ENCODE assay signal across 17 cellular contexts in the genomic region with DNA sequence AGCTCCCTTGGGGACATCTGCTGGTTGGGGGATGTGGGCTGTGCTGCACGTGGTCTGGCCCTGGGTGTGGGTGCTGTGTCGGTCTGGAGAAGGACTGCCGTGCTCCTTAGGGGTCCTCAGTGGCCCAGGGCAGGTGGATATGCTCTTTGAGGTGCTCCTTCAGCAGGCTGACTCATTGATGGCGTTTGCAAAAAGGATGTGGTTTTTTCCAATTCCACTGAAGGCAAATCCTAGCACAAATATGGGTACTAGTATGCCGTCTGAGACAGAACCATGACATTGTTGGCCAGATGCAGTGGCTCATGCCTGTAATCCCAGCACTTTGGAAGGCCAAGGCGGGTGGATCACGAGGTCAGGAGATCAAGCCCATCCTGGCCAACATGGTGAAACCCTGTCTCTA. TPM values are rescaled to one million over a fixed set of nuclear protein-coding genes. Genes with fewer than 3 reads are reported as not detected.
DNase-seq lines count a peak whose midpoint lies in the region; ATAC-seq, FAIRE-seq and TF ChIP-seq lines count a peak whose summit lies in the region.
"Had no signal": no experiment of that assay in that cellular context is flagged by ENCODE, and none has a peak within 500 bp of the region (broad histone marks: within the 10 kb centered on the region; RNA-seq: fewer than 3 reads in every experiment).

No MANE protein-coding gene starts in this region.

- no peak for FAIRE-seq in astrocyte (lab: Jason Lieb, UNC)

- WGBS in aorta, 2 donors, result 90 to 92% methylated on average over 7 of the region's 7 CpGs

- peaks cover 3% of the 10 kb centered on the region for H3K36me3 ChIP-seq in astrocyte (ENCODE audit: insufficient read depth, low read length)
- H3K36me3 ChIP-seq in aorta (ENCODE audit: control insufficient read depth in 1 of 2, insufficient read depth in 2 of 2, low read length in 1 of 2), result peaks cover 0 to 4% of the 10 kb centered on the region in 2 donors

- no peak for ATAC-seq in activated naive CD4-positive, alpha-beta T cell treated with anti-CD3 and anti-CD28 coated beads, Interleukin-2, amount 50 U/mL, for 72 hours
- ATAC-seq in aorta (ENCODE audit: low FRiP score) (no peak), GM21786 (IDR thresholded peaks at IDR 0.05; ENCODE audit: unreplicated experiment) (no peak)
- ATAC-seq: activated CD8-positive, alpha-beta T cell treated with anti-CD3 and anti-CD28 coated beads for 36 hours; esophagus mucosa; left lung had no signal

- H3K79me2 ChIP-seq in astrocyte (ENCODE audit: insufficient read depth, low read length), result peaks cover 23% of the 10 kb centered on the region

- peak overlapping the region; percentile 20 to 92 for H3K27ac Mint-ChIP-seq in activated naive CD4-positive, alpha-beta T cell treated with anti-CD3 and anti-CD28 coated beads, Interleukin-2, amount 50 U/mL, for 72 hours
- H3K27ac Mint-ChIP-seq in activated naive CD4-positive, alpha-beta T cell treated with anti-CD3 and anti-CD28 coated beads, Interleukin-2, amount 10 ng/mL, durations not matched to agents 7 days and 5 days, result no peak overlapping the region
- no peak overlapping the region for H3K27ac Mint-ChIP-seq in astrocyte (ENCODE audit: unreplicated experiment)
- H3K27ac Mint-ChIP-seq in neural crest cell (ENCODE audit: unreplicated experiment), result no peak overlapping the region
- H3K27ac Mint-ChIP-seq: activated CD8-positive, alpha-beta T cell treated with anti-CD3 and anti-CD28 coated beads for 36 hours had no signal

- H3K4me3 ChIP-seq in astrocyte (ENCODE audit: insufficient read depth, low read depth, low read length) (no peak overlapping the region), aorta (ENCODE audit: low read length in 2 of 2) (no peak overlapping the region)
- H3K4me3 ChIP-seq: left lung, testis had no signal

- TF ChIP-seq CTCF in astrocyte (IDR thresholded peaks at IDR 0.05; ENCODE audit: insufficient read depth, low read depth, low read length) (no peak), neural crest cell (conservative IDR thresholded peaks at IDR 0.05) (no peak)

- CTCF ChIA-PET in activated naive CD4-positive, alpha-beta T cell treated with anti-CD3 and anti-CD28 coated beads, Interleukin-2, amount 10 ng/mL, durations not matched to agents 7 days and 5 days (lab: Charles Lee), result no interaction called here

- peaks cover 34% of the 10 kb centered on the region for H3K4me1 Mint-ChIP-seq in activated naive CD4-positive, alpha-beta T cell treated with anti-CD3 and anti-CD28 coated beads, Interleukin-2, amount 10 ng/mL, durations not matched to agents 7 days and 5 days
- H3K4me1 Mint-ChIP-seq in astrocyte (ENCODE audit: low read depth, unreplicated experiment) (peaks cover 22% of the 10 kb centered on the region), neural crest cell (peaks cover 31% of the 10 kb centered on the region)

- H3K27me3 ChIP-seq in astrocyte (ENCODE audit: insufficient read depth, low read length), result no peaks in the 10 kb centered on the region
- no peaks in the 10 kb centered on the region for H3K27me3 ChIP-seq in aorta (ENCODE audit: control insufficient read depth in 1 of 2, insufficient read depth in 2 of 2, low read length in 1 of 2)
- H3K27me3 ChIP-seq: left lung, testis had no signal

- no peak overlapping the region for H3K4me2 ChIP-seq in astrocyte (ENCODE audit: low read length)

- intact Hi-C loops in aorta (cut with DNase I), result no loop called here

- H3K36me3 Mint-ChIP-seq in activated naive CD4-positive, alpha-beta T cell treated with anti-CD3 and anti-CD28 coated beads, Interleukin-2, amount 50 U/mL, for 72 hours, result peaks cover 7 to 23% of the 10 kb centered on the region in 2 donors
- peaks cover 31% of the 10 kb centered on the region for H3K36me3 Mint-ChIP-seq in activated naive CD4-positive, alpha-beta T cell treated with anti-CD3 and anti-CD28 coated beads, Interleukin-2, amount 10 ng/mL, durations not matched to agents 7 days and 5 days
- H3K36me3 Mint-ChIP-seq in astrocyte (ENCODE audit: low read depth, unreplicated experiment) (peaks cover 3% of the 10 kb centered on the region), neural crest cell (ENCODE audit: low read depth) (no peaks in the 10 kb centered on the region)

- H3K9me3 Mint-ChIP-seq in activated naive CD4-positive, alpha-beta T cell treated with anti-CD3 and anti-CD28 coated beads, Interleukin-2, amount 50 U/mL, for 72 hours, result no peaks in the 10 kb centered on the region
- H3K9me3 Mint-ChIP-seq in activated naive CD4-positive, alpha-beta T cell treated with anti-CD3 and anti-CD28 coated beads, Interleukin-2, amount 10 ng/mL, durations not matched to agents 7 days and 5 days, result no peaks in the 10 kb centered on the region
- H3K9me3 Mint-ChIP-seq in astrocyte (ENCODE audit: unreplicated experiment) (no peaks in the 10 kb centered on the region), neural crest cell (no peaks in the 10 kb centered on the region)
- H3K9me3 Mint-ChIP-seq: activated CD8-positive, alpha-beta T cell treated with anti-CD3 and anti-CD28 coated beads for 36 hours had no signal

- H3K27me3 Mint-ChIP-seq in activated naive CD4-positive, alpha-beta T cell treated with anti-CD3 and anti-CD28 coated beads, Interleukin-2, amount 10 ng/mL, durations not matched to agents 7 days and 5 days, result no peaks in the 10 kb centered on the region
- H3K27me3 Mint-ChIP-seq in astrocyte (ENCODE audit: low read depth, unreplicated experiment), result no peaks in the 10 kb centered on the region
- H3K27me3 Mint-ChIP-seq in neural crest cell (ENCODE audit: low read depth), result no peaks in the 10 kb centered on the region
- H3K27me3 Mint-ChIP-seq: activated CD8-positive, alpha-beta T cell treated with anti-CD3 and anti-CD28 coated beads for 36 hours had no signal

- no peak overlapping the region for H3K27ac ChIP-seq in astrocyte (ENCODE audit: low read depth, low read length)
- H3K27ac ChIP-seq in aorta (ENCODE audit: low read depth in 1 of 2, low read length in 2 of 2), result no peak overlapping the region
- H3K27ac ChIP-seq: left lung, testis had no signal

- H3K4me3 Mint-ChIP-seq in activated naive CD4-positive, alpha-beta T cell treated with anti-CD3 and anti-CD28 coated beads, Interleukin-2, amount 10 ng/mL, durations not matched to agents 7 days and 5 days, result no peak overlapping the region
- H3K4me3 Mint-ChIP-seq in astrocyte (ENCODE audit: unreplicated experiment) (no peak overlapping the region), neural crest cell (peak overlapping the region; percentile 68)
- H3K4me3 Mint-ChIP-seq: activated CD8-positive, alpha-beta T cell treated with anti-CD3 and anti-CD28 coated beads for 36 hours had no signal

- no peak for DNase-seq in activated naive CD4-positive, alpha-beta T cell treated with anti-CD3 and anti-CD28 coated beads, Interleukin-2, amount 50 U/mL, for 72 hours (ENCODE audit: low spot score in 2 of 2)
- no peak for DNase-seq in activated naive CD4-positive, alpha-beta T cell treated with anti-CD3 and anti-CD28 coated beads, Interleukin-2, amount 10 ng/mL, durations not matched to agents 7 days and 5 days
- DNase-seq in HCEC 1CT (peak; percentile 47), astrocyte (ENCODE audit: low read depth) (peak; percentile 36), neural crest cell (ENCODE audit: low read depth, low spot score) (no peak), aorta (no peak), NCI-H1694 treated with DMSO at 0.1 percent for 48 hours (lab: John Stamatoyannopoulos, UW) (no peak)
- DNase-seq: activated CD8-positive, alpha-beta T cell treated with anti-CD3 and anti-CD28 coated beads for 36 hours; activated T-cell treated with anti-CD3 and anti-CD28 coated beads, Interleukin-2, amount 50 U/mL, for 48 hours; amniotic stem cell; effector CD8-positive, alpha-beta T cell; NCI-H1417 treated with DMSO at 0.1 percent for 48 hours; NCI-H526; testis had no signal

- H2AFZ ChIP-seq in astrocyte (ENCODE audit: low read depth, low read length), result no peak overlapping the region

- peaks cover 23% of the 10 kb centered on the region for H4K20me1 ChIP-seq in astrocyte (ENCODE audit: insufficient read depth, low read length)

- no peak overlapping the region for H3K9ac ChIP-seq in astrocyte (ENCODE audit: low read length)

- H3K9me3 ChIP-seq in astrocyte (ENCODE audit: insufficient read depth, low read depth, low read length) (no peaks in the 10 kb centered on the region), aorta (ENCODE audit: control insufficient read depth, low read length) (no peaks in the 10 kb centered on the region)
- H3K9me3 ChIP-seq: left lung, testis had no signal

- H3K4me1 ChIP-seq in astrocyte (ENCODE audit: insufficient read depth, low read length) (peaks cover 28% of the 10 kb centered on the region), aorta (ENCODE audit: control insufficient read depth in 1 of 2, insufficient read depth in 2 of 2, low read length in 2 of 2) (no peaks in the 10 kb centered on the region)

RNA-seq across cellular contexts. Expression of gene PPP1R7, which starts 3.3 kb away (rescaled TPM):
- 10 to 100 TPM; 81.6 to 98.9 TPM for total RNA-seq in activated naive CD4-positive, alpha-beta T cell treated with anti-CD3 and anti-CD28 coated beads, Interleukin-2, amount 50 U/mL, for 72 hours
- total RNA-seq in astrocyte (51.4 and 53.4 TPM in 2 replicates), neural crest cell (53.2 and 59.0 TPM in 2 replicates), aorta (10 to 100 TPM; 41.1 to 46.1 TPM)
- 10 to 100 TPM; 74.0 to 83.4 TPM for polyA plus RNA-seq in aorta

RNA-seq across cellular contexts. Expression of gene PASK, which starts 4.3 kb away (rescaled TPM):
- 10 to 100 TPM; 67.6 to 95.3 TPM for total RNA-seq in activated naive CD4-positive, alpha-beta T cell treated with anti-CD3 and anti-CD28 coated beads, Interleukin-2, amount 50 U/mL, for 72 hours
- total RNA-seq in astrocyte (4.2 and 8.0 TPM in 2 replicates), neural crest cell (64.2 and 71.3 TPM in 2 replicates), aorta (1 to 10 TPM; 5.4 to 8.7 TPM)
- polyA plus RNA-seq in aorta, result 1 to 10 TPM in 1 of 2 donors, under 1 TPM in 1; 0.63 to 1.2 TPM

RNA-seq across cellular contexts. Expression of gene ANO7, which starts 34.9 kb away (rescaled TPM):
- total RNA-seq in activated naive CD4-positive, alpha-beta T cell treated with anti-CD3 and anti-CD28 coated beads, Interleukin-2, amount 50 U/mL, for 72 hours, result 1 to 10 TPM in 1 of 2 donors, under 1 TPM in 1; 0.27 to 5.3 TPM
- 5.8 and 7.1 TPM in 2 replicates for total RNA-seq in astrocyte
- 3.2 TPM in 2 replicates for total RNA-seq in neural crest cell
- total RNA-seq in aorta, result 1 to 10 TPM; 1.2 to 5.4 TPM
- 1 to 10 TPM in 1 of 2 donors, not detected in 1; 2.9 TPM for polyA plus RNA-seq in aorta

RNA-seq across cellular contexts. Expression of gene MTERF4, which starts 51.5 kb away (rescaled TPM):
- total RNA-seq in activated naive CD4-positive, alpha-beta T cell treated with anti-CD3 and anti-CD28 coated beads, Interleukin-2, amount 50 U/mL, for 72 hours, result 10 to 100 TPM; 37.8 to 47.1 TPM
- total RNA-seq in astrocyte, result 23.6 and 26.3 TPM in 2 replicates
- 43.7 and 46.2 TPM in 2 replicates for total RNA-seq in neural crest cell
- total RNA-seq in aorta, result 10 to 100 TPM; 24.4 to 36.4 TPM
- polyA plus RNA-seq in aorta, result 10 to 100 TPM; 26.3 to 38.4 TPM

Comparison
In these comparisons a context has a peak if more than half of its experiments do, and no peak if none do; other contexts are left out.
1. H3K27ac Mint-ChIP-seq: peak in activated naive CD4-positive, alpha-beta T cell treated with anti-CD3 and anti-CD28 coated beads, Interleukin-2, amount 50 U/mL, for 72 hours (2 of 2); none in activated naive CD4-positive, alpha-beta T cell treated with anti-CD3 and anti-CD28 coated beads, Interleukin-2, amount 10 ng/mL, durations not matched to agents 7 days and 5 days (single experiment), astrocyte (single experiment) and neural crest cell (single experiment).
2. DNase-seq: peak in HCEC 1CT (single experiment) and astrocyte (single experiment); none in activated naive CD4-positive, alpha-beta T cell treated with anti-CD3 and anti-CD28 coated beads, Interleukin-2, amount 50 U/mL, for 72 hours (0 of 2), activated naive CD4-positive, alpha-beta T cell treated with anti-CD3 and anti-CD28 coated beads, Interleukin-2, amount 10 ng/mL, durations not matched to agents 7 days and 5 days (single experiment), neural crest cell (single experiment), aorta (0 of 2) and NCI-H1694 treated with DMSO at 0.1 percent for 48 hours (single experiment).